In genomic region chr14:24114536-24115450, GRCh38 we compare ENCODE assay signal across 1 cellular context.
TF ChIP-seq lines count a peak whose summit lies in the region.

DCAF11 (plus strand) TSS chr14:24114777; CDS start chr14:24115595, 818 bp downstream.
NRL (minus strand) TSS chr14:24114949; CDS start chr14:24082848, 32,101 bp downstream.

TF ChIP-seq in K562, 482 proteins besides CTCF, POLR2A, EP300 and RAD21 (continued from another document and continues in another):
- peak; percentile 34; the same call in 1 of the 2 replicates for TF ChIP-seq ATF3 (IDR thresholded peaks at IDR 0.05)
- TF ChIP-seq ATF3 (CRISPR knock-in tag; conservative IDR thresholded peaks at IDR 0.05), result no peak
- TF ChIP-seq MYC (IDR thresholded peaks at IDR 0.05; ENCODE audit: low read depth, low read length), result peak; percentile 97
- TF ChIP-seq MYC (CRISPR knock-in tag; IDR thresholded peaks at IDR 0.05; ENCODE audit: borderline replicate concordance, low read depth), result peak; percentile 98
- peak; percentile 16; the same call in 1 of the 2 replicates for TF ChIP-seq KLF6 (CRISPR knock-in tag; IDR thresholded peaks at IDR 0.05; ENCODE audit: borderline replicate concordance)
- TF ChIP-seq PKNOX1 (IDR thresholded peaks at IDR 0.05), result peak; percentile 99
- TF ChIP-seq MXI1 (IDR thresholded peaks at IDR 0.05; ENCODE audit: low read depth, low read length), result peak; percentile 83; the same call in 1 of the 2 replicates
- TF ChIP-seq ZFX (CRISPR knock-in tag; IDR thresholded peaks at IDR 0.05), result peak; percentile 82
- TF ChIP-seq SAP30 (IDR thresholded peaks at IDR 0.05; ENCODE audit: borderline replicate concordance, insufficient read depth, low read depth, low read length, poor library complexity, severe bottlenecking), result peak; percentile 92
- peak; percentile 77; the same call in 1 of the 2 replicates for TF ChIP-seq MTA3 (IDR thresholded peaks at IDR 0.05; ENCODE audit: borderline replicate concordance)
- TF ChIP-seq TAF1 (IDR thresholded peaks at IDR 0.05; ENCODE audit: control insufficient read depth, extremely low read depth, insufficient read depth, low read length, severe bottlenecking), result peak; percentile 60
- TF ChIP-seq CREB1 (IDR thresholded peaks at IDR 0.05), result peak; percentile 93
- peak; percentile 97 for TF ChIP-seq CREB1 (CRISPR knock-in tag; IDR thresholded peaks at IDR 0.05)
- peak; percentile 72 for TF ChIP-seq CEBPB (tag; IDR thresholded peaks at IDR 0.05)
- TF ChIP-seq LEF1 (IDR thresholded peaks at IDR 0.05), result no peak
- 0 out of 2 replicates have a peak, but pooled peaks have one; percentile 28 for TF ChIP-seq JUN (IDR thresholded peaks at IDR 0.05; ENCODE audit: borderline replicate concordance, low read depth, low read length)
- no peak for TF ChIP-seq JUN (CRISPR knock-in tag; IDR thresholded peaks at IDR 0.05; ENCODE audit: borderline replicate concordance)
- no peak for TF ChIP-seq CBX5 (IDR thresholded peaks at IDR 0.05; ENCODE audit: borderline replicate concordance, low read depth)
- peak; percentile 78; the same call in 1 of the 2 replicates for TF ChIP-seq HDAC2 (IDR thresholded peaks at IDR 0.05)
- no peak for TF ChIP-seq FOXO4 (CRISPR knock-in tag; IDR thresholded peaks at IDR 0.05)
- peak; percentile 66; the same call in 1 of the 2 replicates for TF ChIP-seq TFAP4 (CRISPR knock-in tag; IDR thresholded peaks at IDR 0.05; ENCODE audit: borderline replicate concordance)
- TF ChIP-seq ZNF511 (CRISPR knock-in tag; IDR thresholded peaks at IDR 0.05), result peak; percentile 66; the same call in 1 of the 2 replicates
- TF ChIP-seq ZNF274 (IDR thresholded peaks at IDR 0.05; ENCODE audit: borderline replicate concordance, low read depth, low read length), result no peak
- TF ChIP-seq ELF1 (tag; IDR thresholded peaks at IDR 0.05), result peak; percentile 83
- no peak for TF ChIP-seq MTA1 (IDR thresholded peaks at IDR 0.05; ENCODE audit: borderline replicate concordance)
- peak; percentile 92 to 93 for TF ChIP-seq NRF1 (conservative IDR thresholded peaks at IDR 0.05 in 1 of 2, IDR thresholded peaks at IDR 0.05 in 1 of 2)
- TF ChIP-seq MEIS2 (IDR thresholded peaks at IDR 0.05; ENCODE audit: partially characterized antibody), result peak; percentile 99
- peak; percentile 94 for TF ChIP-seq L3MBTL2 (IDR thresholded peaks at IDR 0.05)
- peak; percentile 60 to 71 for TF ChIP-seq MAZ (CRISPR knock-in tag; conservative IDR thresholded peaks at IDR 0.05 in 1 of 2, IDR thresholded peaks at IDR 0.05 in 1 of 2)
- TF ChIP-seq BHLHE40 (IDR thresholded peaks at IDR 0.05; ENCODE audit: low read length), result peak; percentile 34
- TF ChIP-seq THAP12 (CRISPR knock-in tag; IDR thresholded peaks at IDR 0.05), result 0 out of 2 replicates have a peak, but pooled peaks have one; percentile 18
- peak; percentile 91 for TF ChIP-seq USF2 (CRISPR knock-in tag; IDR thresholded peaks at IDR 0.05)
- TF ChIP-seq ZNF212 (CRISPR knock-in tag; IDR thresholded peaks at IDR 0.05), result no peak
- 0 out of 2 replicates have a peak, but pooled peaks have one; percentile 6 for TF ChIP-seq ATF6 (CRISPR knock-in tag; IDR thresholded peaks at IDR 0.05)
- TF ChIP-seq XRCC5 (IDR thresholded peaks at IDR 0.05; ENCODE audit: low read depth, low read length), result 0 out of 2 replicates have a peak, but pooled peaks have one; percentile 25
- TF ChIP-seq SMAD3 (CRISPR knock-in tag; conservative IDR thresholded peaks at IDR 0.05), result 0 out of 2 replicates have a peak, but pooled peaks have one; percentile 33
- peak; percentile 95 for TF ChIP-seq CHD2 (IDR thresholded peaks at IDR 0.05; ENCODE audit: low read depth, low read length)
- peak; percentile 96 for TF ChIP-seq FOS (IDR thresholded peaks at IDR 0.05; ENCODE audit: extremely low read depth, insufficient read length)
- TF ChIP-seq FOXK2 (conservative IDR thresholded peaks at IDR 0.05 in 1 of 2, IDR thresholded peaks at IDR 0.05 in 1 of 2; ENCODE audit: low read depth in 2 of 2), result peak; percentile 97 to 98
- TF ChIP-seq ATF1 (CRISPR knock-in tag; IDR thresholded peaks at IDR 0.05), result peak; percentile 71; the same call in 1 of the 2 replicates
- TF ChIP-seq ATF1 (tag; IDR thresholded peaks at IDR 0.05), result peak; percentile 98
- peak; percentile 70; the same call in 1 of the 2 replicates for TF ChIP-seq CEBPZ (IDR thresholded peaks at IDR 0.05; ENCODE audit: borderline replicate concordance, low read depth, low read length)
- peak in 1 of 2 experiments; percentile 41; a peak in 1 of 4 replicates for TF ChIP-seq SRF (CRISPR knock-in tag; IDR thresholded peaks at IDR 0.05)
- TF ChIP-seq PBX2 (CRISPR knock-in tag; IDR thresholded peaks at IDR 0.05; ENCODE audit: low read depth), result peak; percentile 91
- peak; percentile 96 for TF ChIP-seq PBX2 (tag; conservative IDR thresholded peaks at IDR 0.05; ENCODE audit: low read depth)
- TF ChIP-seq ZBTB12 (CRISPR knock-in tag; IDR thresholded peaks at IDR 0.05), result peak; percentile 83
